Comparison of ENCODE assay signal across 12 cellular contexts in the genomic region with DNA sequence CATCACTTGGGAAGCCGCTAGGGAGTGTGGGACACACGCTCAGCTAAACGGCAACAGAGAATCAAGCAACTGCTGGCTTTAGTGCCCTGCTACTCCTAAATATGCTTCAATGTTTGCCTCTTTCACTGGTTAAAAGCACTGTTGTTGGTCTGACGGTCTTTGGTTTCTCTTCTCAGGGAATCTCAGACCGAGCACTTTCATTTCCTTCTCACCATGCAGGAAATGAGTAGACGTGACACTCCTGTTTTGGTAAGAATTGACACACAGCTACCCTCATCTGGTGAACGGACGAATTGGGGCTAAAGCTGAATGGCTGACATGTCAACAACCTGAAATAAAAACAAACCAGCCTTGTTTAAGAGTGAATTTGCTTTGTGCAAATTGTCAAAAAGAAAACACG. TPM values are rescaled to one million over a fixed set of nuclear protein-coding genes. Genes with fewer than 3 reads are reported as not detected.
DNase-seq lines count a peak whose midpoint lies in the region; FAIRE-seq and TF ChIP-seq lines count a peak whose summit lies in the region.
"Had no signal": no experiment of that assay in that cellular context is flagged by ENCODE, and none has a peak within 500 bp of the region (broad histone marks: within the 10 kb centered on the region; RNA-seq: fewer than 3 reads in every experiment).

No MANE protein-coding gene starts in this region.

- no peak overlapping the region for H3K4me3 Mint-ChIP-seq in activated naive CD4-positive, alpha-beta T cell treated with anti-CD3 and anti-CD28 coated beads for 36 hours

- H3K4me1 ChIP-seq in testis: no peaks in the 10 kb centered on the region
- H3K4me1 ChIP-seq: Peyer's patch had no signal

- H3K27me3 ChIP-seq in testis: no peaks in the 10 kb centered on the region
- H3K27me3 ChIP-seq: Peyer's patch had no signal

- H3K27ac ChIP-seq in testis: no peak overlapping the region
- H3K27ac ChIP-seq: epithelial cell of prostate, Peyer's patch had no signal

- H3K9me3 ChIP-seq in testis: no peaks in the 10 kb centered on the region
- H3K9me3 ChIP-seq: Peyer's patch had no signal

- FAIRE-seq in GM19239 (lab: Jason Lieb, UNC): no peak

- peaks cover 4% of the 10 kb centered on the region for H3K4me1 Mint-ChIP-seq in activated naive CD4-positive, alpha-beta T cell treated with anti-CD3 and anti-CD28 coated beads for 36 hours (ENCODE audit: low read depth)

- peaks cover 13% of the 10 kb centered on the region for H3K27me3 Mint-ChIP-seq in activated naive CD4-positive, alpha-beta T cell treated with anti-CD3 and anti-CD28 coated beads for 36 hours (ENCODE audit: low read depth)

- peak; percentile 49 for DNase-seq in activated naive CD4-positive, alpha-beta T cell treated with anti-CD3 and anti-CD28 coated beads for 36 hours
- DNase-seq in activated naive CD4-positive, alpha-beta T cell (lab: John Stamatoyannopoulos, UW): no peak
- DNase-seq in SK-MEL-5 (ENCODE audit: low read depth, low spot score) (peak; percentile 11), iris pigment epithelial cell (ENCODE audit: low read depth) (peak; percentile 12), testis (no peak), ureter (ENCODE audit: low spot score) (no peak), GM19239 (ENCODE audit: insufficient read length, low spot score) (no peak), Kasumi-1 (lab: John Stamatoyannopoulos, UW) (no peak)
- DNase-seq: Peyer's patch, T-helper 9 cell had no signal

- H3K9me3 Mint-ChIP-seq in activated naive CD4-positive, alpha-beta T cell treated with anti-CD3 and anti-CD28 coated beads for 36 hours: peaks cover 3% of the 10 kb centered on the region

- no peak overlapping the region for H3K27ac Mint-ChIP-seq in activated naive CD4-positive, alpha-beta T cell treated with anti-CD3 and anti-CD28 coated beads for 36 hours

- CTCF ChIA-PET in activated naive CD4-positive, alpha-beta T cell treated with anti-CD3 and anti-CD28 coated beads for 36 hours (lab: Charles Lee): interaction anchor here (0.6 to 1.8 kb wide), 8 partner anchors 10 to 777 kb away, joined by 3 to 9 read pairs (median 4); no protein-coding TSS in a partner anchor

- TF ChIP-seq POLR2A in testis (IDR thresholded peaks at IDR 0.05): no peak

- 21 to 22% methylated on average over 9 of the region's 9 CpGs for WGBS in testis, 2 donors

- TF ChIP-seq CTCF in testis (IDR thresholded peaks at IDR 0.05): no peak

- H3K4me3 ChIP-seq in testis: peak overlapping the region; percentile 12 to 33
- H3K4me3 ChIP-seq: Peyer's patch had no signal

- intact Hi-C loops in activated naive CD4-positive, alpha-beta T cell treated with anti-CD3 and anti-CD28 coated beads for 36 hours (cut with micrococcal nuclease): loop anchor here (2.0 kb wide), 1 partner anchor 233 kb away; no protein-coding TSS in a partner anchor
- intact Hi-C loops in testis (cut with DNase I; ENCODE audit: low total_unique reads): no loop called here

- in situ Hi-C loops in SK-MEL-5 (cut with HindIII; ENCODE audit: low pct_unique_long_range_greater_than_20kb, low sequenced_read_pairs): no loop called here

- no peaks in the 10 kb centered on the region for H3K36me3 Mint-ChIP-seq in activated naive CD4-positive, alpha-beta T cell treated with anti-CD3 and anti-CD28 coated beads for 36 hours (ENCODE audit: low read depth)

- no peaks in the 10 kb centered on the region for H3K36me3 ChIP-seq in testis (ENCODE audit: low read depth, missing control alignments)
- H3K36me3 ChIP-seq: Peyer's patch had no signal

RNA-seq across cellular contexts. Expression of gene PIWIL1, which starts 57.5 kb away (rescaled TPM):
- total RNA-seq in activated naive CD4-positive, alpha-beta T cell treated with anti-CD3 and anti-CD28 coated beads for 36 hours: not detected
- not detected in 2 replicates for total RNA-seq in SK-MEL-5 (2014; rRNA removed; shearing (Covaris generic))
- not detected in 2 replicates for polyA plus RNA-seq in SK-MEL-5 (2015; cell fraction: cytosol; rRNA removed)
- not detected in 2 replicates for polyA plus RNA-seq in SK-MEL-5 (2015; cell fraction: nucleus; rRNA removed)
- total RNA-seq in testis (10 to 100 TPM; 53.0 to 71.7 TPM), ureter (not detected)
- polyA plus RNA-seq in testis (ENCODE audit: insufficient read depth, low read depth, low replicate concordance): 203 TPM
- total RNA-seq: Peyer's patch had no signal
- polyA plus RNA-seq: BJ had no signal

Comparison
In these comparisons a context has a peak if more than half of its experiments do, and no peak if none do; other contexts are left out.
1. DNase-seq: peak in activated naive CD4-positive, alpha-beta T cell treated with anti-CD3 and anti-CD28 coated beads for 36 hours (single experiment), SK-MEL-5 (single experiment) and iris pigment epithelial cell (single experiment); none in activated naive CD4-positive, alpha-beta T cell (0 of 4), testis (single experiment), ureter (single experiment), GM19239 (single experiment) and Kasumi-1 (0 of 2).
2. RNA of gene PIWIL1, which starts 57.5 kb away (total RNA-seq): 53.0 to 71.7 TPM in testis; not detected in ureter (single experiment), not detected in activated naive CD4-positive, alpha-beta T cell treated with anti-CD3 and anti-CD28 coated beads for 36 hours and not detected in SK-MEL-5; every median in the first group is over 10 times any median in the second.